ENCODE assay signal across 8 cellular contexts in the genomic region with DNA sequence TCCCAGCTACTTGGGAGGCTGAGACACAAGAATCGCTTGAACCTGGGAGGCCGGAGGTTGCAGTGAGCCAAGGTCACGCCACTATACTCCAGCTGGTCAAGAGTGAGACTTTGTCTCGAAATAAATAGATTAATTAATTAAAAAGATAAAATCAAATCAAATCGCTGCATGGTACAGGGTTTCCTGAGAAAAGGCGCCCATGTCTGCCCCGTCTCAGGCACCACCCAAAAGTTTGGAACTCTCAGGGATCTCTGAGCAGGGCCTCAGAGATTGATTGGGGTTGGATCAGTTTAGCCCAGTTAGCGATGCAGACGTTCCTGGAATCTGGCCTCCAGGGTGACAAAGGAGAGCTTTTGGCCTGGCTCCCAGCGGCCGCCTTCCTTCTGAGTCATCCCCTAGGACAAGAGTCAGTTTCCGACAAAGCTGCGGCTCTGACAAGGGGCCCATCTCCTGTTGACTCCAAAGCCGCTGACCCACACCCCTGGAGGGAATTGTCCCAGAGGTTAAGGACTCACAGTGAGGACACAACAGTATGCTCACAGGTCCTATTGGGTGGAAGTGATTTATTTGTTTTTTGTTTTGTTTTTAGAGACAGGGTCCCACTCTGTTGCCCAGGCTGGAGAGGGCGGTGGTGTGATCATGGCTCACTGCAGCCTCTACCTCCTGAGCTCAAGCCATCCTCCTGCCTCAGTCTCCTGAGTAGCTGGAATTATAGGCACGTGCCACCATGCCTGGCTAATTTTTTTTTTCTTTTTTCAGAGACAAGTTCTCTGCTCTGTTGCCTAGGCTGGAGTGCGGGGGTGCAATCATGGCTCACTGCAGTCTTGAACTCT. TPM values are rescaled to one million over a fixed set of nuclear protein-coding genes. Genes with fewer than 3 reads are reported as not detected.
DNase-seq lines count a peak whose midpoint lies in the region; ATAC-seq, FAIRE-seq and TF ChIP-seq lines count a peak whose summit lies in the region.
"Had no signal": no experiment of that assay in that cellular context is flagged by ENCODE, and none has a peak within 500 bp of the region (broad histone marks: within the 10 kb centered on the region; RNA-seq: fewer than 3 reads in every experiment).

No MANE protein-coding gene starts in this region.

- DNase-seq in H1 (ENCODE audit: low read depth in 1 of 2, low spot score in 2 of 2) (peak in 1 of 2 experiments; percentile 53), psoas muscle (peak; percentile 85 to 90), retina (no peak), T-cell (no peak)
- DNase-seq: activated CD4-positive, alpha-beta T cell treated with anti-CD3 and anti-CD28 coated beads for 1 hour had no signal

- ATAC-seq in psoas muscle, result peak; percentile 92 to 96 (median 96)
- ATAC-seq in T-cell (replicated peaks in 1 of 4), result no peak
- no peak for ATAC-seq in GM21526 (IDR thresholded peaks at IDR 0.05; ENCODE audit: low FRiP score, unreplicated experiment)

- CTCF ChIA-PET in H1 (lab: Charles Lee; ENCODE audit: partially characterized antibody) (interaction anchor here (1.0 to 2.4 kb wide), 8 partner anchors 14 to 49 kb away, joined by 3 to 9 read pairs (median 4); a partner anchor contains a TSS), T-cell (lab: Charles Lee) (interaction anchor here in 1 of 2 donors (0.6 to 1.1 kb wide), 2 partner anchors 27 to 36 kb away, joined by 3 read pairs; no protein-coding TSS in a partner anchor)

- H4K8ac ChIP-seq in H1 (ENCODE audit: extremely low read depth, insufficient read depth, low read length), result peak overlapping the region; percentile 51; the same call in 1 of the 2 replicates

- H3K79me2 ChIP-seq in H1 (ENCODE audit: control insufficient read depth in 1 of 2, insufficient read depth in 2 of 2, low read length in 2 of 2), result no peaks in the 10 kb centered on the region

- no peak for TF ChIP-seq POLR2A in H1 (IDR thresholded peaks at IDR 0.05; ENCODE audit: control extremely low read depth in 1 of 2, low read depth in 2 of 2, low read length in 2 of 2)

- H3K27me3 Mint-ChIP-seq in T-cell, result no peaks in the 10 kb centered on the region

- H3K36me3 Mint-ChIP-seq in T-cell, result peaks cover 22% of the 10 kb centered on the region

- H3K79me1 ChIP-seq in H1 (ENCODE audit: low read depth, low read length), result no peaks in the 10 kb centered on the region

- H3K4me1 ChIP-seq in HUES6 (ENCODE audit: control insufficient read depth, insufficient read depth, low read length) (peaks cover 22% of the 10 kb centered on the region), H1 (replicated peaks in 1 of 4; ENCODE audit: control insufficient read depth in 3 of 4, insufficient read depth in 4 of 4, low read length in 3 of 4) (peaks cover 0 to 9% (median 0%) of the 10 kb centered on the region in 4 experiments; a peak in 2 of 7 replicates), psoas muscle (peaks cover 12% of the 10 kb centered on the region)

- no peak overlapping the region for H3K56ac ChIP-seq in H1 (replicated peaks; ENCODE audit: insufficient read length, low read depth, low read length)

- H3K36me3 ChIP-seq in HUES6 (ENCODE audit: control insufficient read depth, insufficient read depth, low read length) (peaks cover 14% of the 10 kb centered on the region), H1 (ENCODE audit: control insufficient read depth in 2 of 4, insufficient read depth in 4 of 4, low read length in 3 of 4) (peaks cover 0 to 3% (median 0%) of the 10 kb centered on the region in 4 experiments; a peak in 2 of 8 replicates), psoas muscle (ENCODE audit: insufficient read depth in 1 of 2, low read depth in 1 of 2) (no peaks in the 10 kb centered on the region)

- 86% methylated on average over 17 of the region's 17 CpGs; no CpG with 5 or more reads in 1 of the 2 experiments for WGBS in H1 (ENCODE audit: extremely low coverage in 1 of 2, insufficient coverage in 1 of 2, insufficient read length in 1 of 2, insufficient replicate concordance in 2 of 2, low coverage in 1 of 2, low lambda C conversion rate in 2 of 2, missing lambda C conversion rate in 1 of 2), 2 experiments
- 51 to 73% (median 56%) methylated on average over 17 of the region's 17 CpGs for WGBS in psoas muscle, 3 donors

- 0 out of 2 replicates have a peak overlapping the region, but pooled peaks have one; percentile 81 for H2BK15ac ChIP-seq in H1 (ENCODE audit: low read length)

- H2BK120ac ChIP-seq in H1 (replicated peaks; ENCODE audit: low read depth, low read length), result no peak overlapping the region

- no peak for TF ChIP-seq EP300 in H1 (IDR thresholded peaks at IDR 0.05; ENCODE audit: borderline replicate concordance in 1 of 2, low read depth in 2 of 2, low read length in 2 of 2)

- no peak overlapping the region for H3K4me2 ChIP-seq in H1 (ENCODE audit: insufficient read depth in 1 of 2, low read depth in 2 of 2, low read length in 2 of 2)

- H3K4me3 ChIP-seq in HUES6 (ENCODE audit: low read depth, low read length) (no peak overlapping the region), H1 (ENCODE audit: extremely low read depth in 1 of 4, insufficient read depth in 2 of 4, low read depth in 3 of 4, low read length in 4 of 4) (no peak overlapping the region), psoas muscle (no peak overlapping the region)

- H3K23ac ChIP-seq in H1 (ENCODE audit: insufficient read length), result no peak overlapping the region

- no peak overlapping the region for H3K27ac Mint-ChIP-seq in T-cell
- H3K27ac Mint-ChIP-seq: mesothelial cell of epicardium had no signal

- no peak overlapping the region for H2AFZ ChIP-seq in H1 (ENCODE audit: low read length)

- H3K27me3 ChIP-seq in HUES6 (ENCODE audit: control insufficient read depth, insufficient read depth, low read length), result no peaks in the 10 kb centered on the region
- H3K27me3 ChIP-seq in H1 (replicated peaks in 1 of 4; ENCODE audit: control insufficient read depth in 3 of 4, extremely low read depth in 1 of 4, insufficient read depth in 3 of 4, low read length in 3 of 4), result no peaks in the 10 kb centered on the region
- no peaks in the 10 kb centered on the region for H3K27me3 ChIP-seq in psoas muscle (ENCODE audit: insufficient read depth in 3 of 3, low read length in 2 of 3)

- TF ChIP-seq CTCF in H1 (IDR thresholded peaks at IDR 0.05; ENCODE audit: control extremely low read depth in 1 of 3, insufficient read depth in 1 of 3, low read depth in 1 of 3, low read length in 3 of 3) (no peak), psoas muscle (IDR thresholded peaks at IDR 0.05) (no peak)

- H4K91ac ChIP-seq in H1 (replicated peaks; ENCODE audit: insufficient read length, low read length), result peak overlapping the region; percentile 65

- no peaks in the 10 kb centered on the region for H3K9me3 Mint-ChIP-seq in T-cell
- H3K9me3 Mint-ChIP-seq: mesothelial cell of epicardium had no signal

- 0 out of 2 replicates have a peak overlapping the region, but pooled peaks have one; percentile 23 for H2BK12ac ChIP-seq in H1 (ENCODE audit: low read depth, low read length)

- H2BK20ac ChIP-seq in H1 (ENCODE audit: low read length), result 0 out of 2 replicates have a peak overlapping the region, but pooled peaks have one; percentile 61

- H3K4ac ChIP-seq in H1 (replicated peaks; ENCODE audit: insufficient read length, low read depth, low read length), result no peak overlapping the region

- H3K14ac ChIP-seq in H1 (ENCODE audit: insufficient read length), result no peak overlapping the region

- H3K9ac ChIP-seq in HUES6 (ENCODE audit: low read length), result peak overlapping the region; percentile 4
- no peak overlapping the region for H3K9ac ChIP-seq in H1 (replicated peaks in 1 of 4; ENCODE audit: extremely low read depth in 1 of 4, low read depth in 3 of 4, low read length in 3 of 4)

- no peak for TF ChIP-seq RAD21 in H1 (IDR thresholded peaks at IDR 0.05 in 1 of 2, conservative IDR thresholded peaks at IDR 0.05 in 1 of 2; ENCODE audit: low read depth in 2 of 2, low read length in 2 of 2)

- peaks cover 3 to 13% (median 13%) of the 10 kb centered on the region in 3 donors for H3K4me1 Mint-ChIP-seq in T-cell
- H3K4me1 Mint-ChIP-seq: mesothelial cell of epicardium had no signal

- POLR2A ChIA-PET in H1 (lab: Charles Lee; ENCODE audit: partially characterized antibody), result interaction anchor here (1.2 to 5.9 kb wide), 4 partner anchors 11 to 44 kb away, joined by 3 to 49 read pairs (median 26); a partner anchor contains a TSS
- POLR2A ChIA-PET in T-cell (lab: Charles Lee), result no interaction called here

- H4K20me1 ChIP-seq in H1 (replicated peaks in 1 of 2; ENCODE audit: control insufficient read depth in 1 of 2, insufficient read depth in 2 of 2, low read length in 2 of 2), result no peaks in the 10 kb centered on the region

- H3K9me3 ChIP-seq in HUES6 (ENCODE audit: control insufficient read depth, insufficient read depth, low read depth, low read length), result no peaks in the 10 kb centered on the region
- no peaks in the 10 kb centered on the region for H3K9me3 ChIP-seq in H1 (ENCODE audit: insufficient read depth in 2 of 2, low read depth in 1 of 2, low read length in 1 of 2)
- no peaks in the 10 kb centered on the region for H3K9me3 ChIP-seq in psoas muscle

- no peaks in the 10 kb centered on the region for H3K23me2 ChIP-seq in H1 (ENCODE audit: low read depth, low read length)

- FAIRE-seq in H1 (lab: Jason Lieb, UNC), result no peak

- no peak overlapping the region for H3K4me3 Mint-ChIP-seq in T-cell
- H3K4me3 Mint-ChIP-seq: mesothelial cell of epicardium had no signal

- H3K18ac ChIP-seq in H1 (ENCODE audit: extremely low read depth, low read length), result no peak overlapping the region

- intact Hi-C loops in psoas muscle (cut with DNase I), result no loop called here

- H4K5ac ChIP-seq in H1 (ENCODE audit: insufficient read length, low read depth, low read length), result no peak overlapping the region

- H2BK5ac ChIP-seq in H1 (ENCODE audit: low read depth, low read length), result no peak overlapping the region

- H2AK5ac ChIP-seq in H1 (ENCODE audit: low read depth, low read length), result 0 out of 2 replicates have a peak overlapping the region, but pooled peaks have one; percentile 86

- peak overlapping the region; percentile 29 for H3K27ac ChIP-seq in HUES6 (ENCODE audit: low read depth, low read length)
- H3K27ac ChIP-seq in H1 (ENCODE audit: low read depth, low read length), result no peak overlapping the region
- peak overlapping the region; percentile 47 for H3K27ac ChIP-seq in psoas muscle

RNA-seq across cellular contexts. Expression of a gene that starts 6.8 kb away (rescaled TPM):
- total RNA-seq in H1 (2021; fragmentation: NEBNext Ultra II Directional; extraction: Animal tissue kit (Norgen Biotek cat#: 25700)), result 20.7 and 22.9 TPM in 2 replicates
- polyA plus RNA-seq in H1 (2011; rRNA removed) (35.2 and 49.8 TPM in 2 replicates), psoas muscle (1 to 10 TPM; 1.3 to 3.6 (median 1.5) TPM)
- 30.9 TPM for polyA plus RNA-seq in H1 (2011; cell fraction: cytosol; rRNA removed)
- polyA plus RNA-seq in H1 (2011; cell fraction: nucleus; rRNA removed), result 22.4 TPM
- 14.2 to 25.3 TPM (median 22.8 TPM) in 4 replicates for polyA plus RNA-seq in H1 (2012, experiment 1 of 2)
- polyA plus RNA-seq in H1 (2012, experiment 2 of 2), result 15.5 TPM
- 17.4 TPM for polyA plus RNA-seq in H1 (2013, experiment 1 of 2)
- polyA plus RNA-seq in H1 (2013, experiment 2 of 2), result 16.4 TPM
- 18.7 and 27.7 TPM in 2 replicates for polyA minus RNA-seq in H1 (2011; rRNA and poly(A)+ RNA removed)
- polyA minus RNA-seq in H1 (2011; cell fraction: cytosol; rRNA and poly(A)+ RNA removed), result 24.6 TPM
- polyA minus RNA-seq in H1 (2011; cell fraction: nucleus; rRNA and poly(A)+ RNA removed), result 17.7 TPM
- total RNA-seq in psoas muscle (1 to 10 TPM; 1.9 to 4.4 (median 2.9) TPM), T-cell (10 to 100 TPM; 23.0 to 47.5 (median 37.8) TPM)

RNA-seq across cellular contexts. Expression of a gene that starts 24.5 kb away (rescaled TPM):
- total RNA-seq in H1 (2021; fragmentation: NEBNext Ultra II Directional; extraction: Animal tissue kit (Norgen Biotek cat#: 25700)), result 16.6 and 17.7 TPM in 2 replicates
- polyA plus RNA-seq in H1 (2011; rRNA removed), result 10.2 and 14.2 TPM in 2 replicates
- polyA plus RNA-seq in H1 (2011; cell fraction: cytosol; rRNA removed), result 14.9 TPM
- polyA plus RNA-seq in H1 (2011; cell fraction: nucleus; rRNA removed), result 7.7 TPM
- polyA plus RNA-seq in H1 (2012, experiment 1 of 2), result 10.7 to 14.9 TPM (median 12.4 TPM) in 4 replicates
- polyA plus RNA-seq in H1 (2012, experiment 2 of 2), result 13.3 TPM
- 12.5 TPM for polyA plus RNA-seq in H1 (2013, experiment 1 of 2)
- 12.3 TPM for polyA plus RNA-seq in H1 (2013, experiment 2 of 2)
- polyA minus RNA-seq in H1 (2011; rRNA and poly(A)+ RNA removed), result 1.9 and 3.4 TPM in 2 replicates
- 6.5 TPM for polyA minus RNA-seq in H1 (2011; cell fraction: cytosol; rRNA and poly(A)+ RNA removed)
- polyA minus RNA-seq in H1 (2011; cell fraction: nucleus; rRNA and poly(A)+ RNA removed), result 7.7 TPM
- 1 to 10 TPM; 2.7 to 8.2 (median 6.5) TPM for total RNA-seq in psoas muscle
- 10 to 100 TPM in 1 of 3 donors, 1 to 10 TPM in 2; 8.4 to 11.1 (median 8.6) TPM for polyA plus RNA-seq in psoas muscle
- total RNA-seq in T-cell, result 10 to 100 TPM in 3 of 5 donors, 1 to 10 TPM in 2; 5.6 to 13.5 (median 12.2) TPM

RNA-seq across cellular contexts. Expression of a gene that starts 24.6 kb away (rescaled TPM):
- 26.8 and 28.5 TPM in 2 replicates for total RNA-seq in H1 (2021; fragmentation: NEBNext Ultra II Directional; extraction: Animal tissue kit (Norgen Biotek cat#: 25700))
- 23.4 and 33.7 TPM in 2 replicates for polyA plus RNA-seq in H1 (2011; rRNA removed)
- 32.4 TPM for polyA plus RNA-seq in H1 (2011; cell fraction: cytosol; rRNA removed)
- 53.1 TPM for polyA plus RNA-seq in H1 (2011; cell fraction: nucleus; rRNA removed)
- polyA plus RNA-seq in H1 (2012, experiment 1 of 2), result 12.8 to 28.5 TPM (median 23.6 TPM) in 4 replicates
- polyA plus RNA-seq in H1 (2012, experiment 2 of 2), result 24.2 TPM
- polyA plus RNA-seq in H1 (2013, experiment 1 of 2), result 11.8 TPM
- polyA plus RNA-seq in H1 (2013, experiment 2 of 2), result 10.4 TPM
- polyA minus RNA-seq in H1 (2011; rRNA and poly(A)+ RNA removed), result 13.8 and 20.8 TPM in 2 replicates
- polyA minus RNA-seq in H1 (2011; cell fraction: cytosol; rRNA and poly(A)+ RNA removed), result 17.4 TPM
- polyA minus RNA-seq in H1 (2011; cell fraction: nucleus; rRNA and poly(A)+ RNA removed), result 20.7 TPM
- total RNA-seq in psoas muscle, result 10 to 100 TPM; 10.4 to 15.6 (median 12.5) TPM
- polyA plus RNA-seq in psoas muscle, result 10 to 100 TPM; 19.6 to 40.9 (median 27.2) TPM
- 10 to 100 TPM; 14.0 to 29.0 (median 23.9) TPM for total RNA-seq in T-cell

RNA-seq across cellular contexts. Expression of a gene that starts 38.5 kb away (rescaled TPM):
- total RNA-seq in H1 (2021; fragmentation: NEBNext Ultra II Directional; extraction: Animal tissue kit (Norgen Biotek cat#: 25700)), result 54.1 TPM in 2 replicates
- polyA plus RNA-seq in H1 (2011; rRNA removed) (109 and 113 TPM in 2 replicates), psoas muscle (100 to 1,000 TPM; 115 to 229 (median 166) TPM)
- polyA plus RNA-seq in H1 (2011; cell fraction: cytosol; rRNA removed), result 122 TPM
- polyA plus RNA-seq in H1 (2011; cell fraction: nucleus; rRNA removed), result 86.3 TPM
- polyA plus RNA-seq in H1 (2012, experiment 1 of 2), result 67.0 to 98.0 TPM (median 84.3 TPM) in 4 replicates
- 76.1 TPM for polyA plus RNA-seq in H1 (2012, experiment 2 of 2)
- 137 TPM for polyA plus RNA-seq in H1 (2013, experiment 1 of 2)
- polyA plus RNA-seq in H1 (2013, experiment 2 of 2), result 144 TPM
- 25.6 and 27.0 TPM in 2 replicates for polyA minus RNA-seq in H1 (2011; rRNA and poly(A)+ RNA removed)
- polyA minus RNA-seq in H1 (2011; cell fraction: cytosol; rRNA and poly(A)+ RNA removed), result 18.2 TPM
- 109 TPM for polyA minus RNA-seq in H1 (2011; cell fraction: nucleus; rRNA and poly(A)+ RNA removed)
- total RNA-seq in psoas muscle (100 to 1,000 TPM in 1 of 4 donors, 10 to 100 TPM in 3; 55.9 to 101 (median 68.2) TPM), T-cell (10 to 100 TPM; 35.2 to 53.7 (median 42.3) TPM)

RNA-seq across cellular contexts. Expression of a gene that starts 44.0 kb away (rescaled TPM):
- 22.0 and 25.0 TPM in 2 replicates for total RNA-seq in H1 (2021; fragmentation: NEBNext Ultra II Directional; extraction: Animal tissue kit (Norgen Biotek cat#: 25700))
- polyA plus RNA-seq in H1 (2011; rRNA removed), result 11.1 and 16.8 TPM in 2 replicates
- polyA plus RNA-seq in H1 (2011; cell fraction: cytosol; rRNA removed), result 26.1 TPM
- 32.9 TPM for polyA plus RNA-seq in H1 (2011; cell fraction: nucleus; rRNA removed)
- polyA plus RNA-seq in H1 (2012, experiment 1 of 2), result 22.7 to 26.5 TPM (median 25.2 TPM) in 4 replicates
- 11.2 TPM for polyA plus RNA-seq in H1 (2012, experiment 2 of 2)
- 20.9 TPM for polyA plus RNA-seq in H1 (2013, experiment 1 of 2)
- polyA plus RNA-seq in H1 (2013, experiment 2 of 2), result 19.3 TPM
- polyA minus RNA-seq in H1 (2011; rRNA and poly(A)+ RNA removed), result 4.1 and 5.3 TPM in 2 replicates
- 14.2 TPM for polyA minus RNA-seq in H1 (2011; cell fraction: cytosol; rRNA and poly(A)+ RNA removed)
- polyA minus RNA-seq in H1 (2011; cell fraction: nucleus; rRNA and poly(A)+ RNA removed), result 13.0 TPM
- 10 to 100 TPM in 3 of 4 donors, 1 to 10 TPM in 1; 9.7 to 20.1 (median 13.2) TPM for total RNA-seq in psoas muscle
- 10 to 100 TPM; 13.1 to 20.4 (median 15.9) TPM for polyA plus RNA-seq in psoas muscle
- 10 to 100 TPM; 37.1 to 56.2 (median 48.3) TPM for total RNA-seq in T-cell

Comparison
In these comparisons a context has a peak if more than half of its experiments do, and no peak if none do; other contexts are left out.
1. DNase-seq: peak in psoas muscle (2 of 2); none in retina (single experiment) and T-cell (0 of 34).
2. ATAC-seq: peak in psoas muscle (4 of 4); none in T-cell (0 of 4) and GM21526 (single experiment).